In the genomic region with DNA sequence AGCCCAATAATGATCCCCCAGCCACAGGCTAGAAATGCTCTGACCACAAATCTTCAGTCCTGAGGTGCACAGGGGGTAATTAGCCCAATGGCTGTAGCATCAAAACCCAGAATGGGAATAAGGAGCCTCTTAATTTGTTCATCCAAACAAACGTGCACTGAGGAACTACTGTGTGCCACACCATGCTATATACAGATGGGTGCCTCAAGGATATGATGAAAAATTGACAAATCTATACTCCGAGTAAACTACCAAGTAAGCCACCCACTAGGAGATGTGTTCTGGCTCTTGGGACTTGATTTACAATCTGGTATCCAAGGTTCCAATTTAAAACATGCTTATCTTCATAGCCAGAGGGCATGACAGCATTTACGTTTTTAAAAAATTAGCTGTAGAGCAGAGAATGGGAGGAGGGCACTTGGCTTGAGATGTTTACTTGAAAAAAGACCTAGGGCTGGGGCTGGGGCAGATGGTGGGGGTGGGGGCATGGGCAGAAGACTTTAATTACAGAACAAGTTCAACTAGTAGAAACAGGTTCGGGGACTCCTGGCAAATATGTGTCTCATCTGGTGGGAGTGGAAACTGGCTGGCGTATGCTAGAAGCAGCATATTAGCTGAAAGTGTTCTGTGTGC, we compare ENCODE assay signal across 1 cellular context.
TF ChIP-seq lines count a peak whose summit lies in the region.

No MANE protein-coding gene starts in this region.

TF ChIP-seq in SK-N-SH treated with all-trans-retinoic acid at 6 μM for 48 hours, 23 proteins besides CTCF, POLR2A, EP300 and RAD21 (continued from another document):
- TF ChIP-seq RARB (CRISPR knock-in tag; IDR thresholded peaks at IDR 0.05) (no peak), ZNF8 (CRISPR knock-in tag; IDR thresholded peaks at IDR 0.05) (no peak), ISL1 (CRISPR knock-in tag; IDR thresholded peaks at IDR 0.05) (no peak)
- TF ChIP-seq, protein P1, sequence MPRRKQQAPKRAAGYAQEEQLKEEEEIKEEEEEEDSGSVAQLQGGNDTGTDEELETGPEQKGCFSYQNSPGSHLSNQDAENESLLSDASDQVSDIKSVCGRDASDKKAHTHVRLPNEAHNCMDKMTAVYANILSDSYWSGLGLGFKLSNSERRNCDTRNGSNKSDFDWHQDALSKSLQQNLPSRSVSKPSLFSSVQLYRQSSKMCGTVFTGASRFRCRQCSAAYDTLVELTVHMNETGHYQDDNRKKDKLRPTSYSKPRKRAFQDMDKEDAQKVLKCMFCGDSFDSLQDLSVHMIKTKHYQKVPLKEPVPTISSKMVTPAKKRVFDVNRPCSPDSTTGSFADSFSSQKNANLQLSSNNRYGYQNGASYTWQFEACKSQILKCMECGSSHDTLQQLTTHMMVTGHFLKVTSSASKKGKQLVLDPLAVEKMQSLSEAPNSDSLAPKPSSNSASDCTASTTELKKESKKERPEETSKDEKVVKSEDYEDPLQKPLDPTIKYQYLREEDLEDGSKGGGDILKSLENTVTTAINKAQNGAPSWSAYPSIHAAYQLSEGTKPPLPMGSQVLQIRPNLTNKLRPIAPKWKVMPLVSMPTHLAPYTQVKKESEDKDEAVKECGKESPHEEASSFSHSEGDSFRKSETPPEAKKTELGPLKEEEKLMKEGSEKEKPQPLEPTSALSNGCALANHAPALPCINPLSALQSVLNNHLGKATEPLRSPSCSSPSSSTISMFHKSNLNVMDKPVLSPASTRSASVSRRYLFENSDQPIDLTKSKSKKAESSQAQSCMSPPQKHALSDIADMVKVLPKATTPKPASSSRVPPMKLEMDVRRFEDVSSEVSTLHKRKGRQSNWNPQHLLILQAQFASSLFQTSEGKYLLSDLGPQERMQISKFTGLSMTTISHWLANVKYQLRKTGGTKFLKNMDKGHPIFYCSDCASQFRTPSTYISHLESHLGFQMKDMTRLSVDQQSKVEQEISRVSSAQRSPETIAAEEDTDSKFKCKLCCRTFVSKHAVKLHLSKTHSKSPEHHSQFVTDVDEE (CRISPR knock-in tag; IDR thresholded peaks at IDR 0.05), result no peak
